ENCODE assay signal across 8 cellular contexts in the genomic region with DNA sequence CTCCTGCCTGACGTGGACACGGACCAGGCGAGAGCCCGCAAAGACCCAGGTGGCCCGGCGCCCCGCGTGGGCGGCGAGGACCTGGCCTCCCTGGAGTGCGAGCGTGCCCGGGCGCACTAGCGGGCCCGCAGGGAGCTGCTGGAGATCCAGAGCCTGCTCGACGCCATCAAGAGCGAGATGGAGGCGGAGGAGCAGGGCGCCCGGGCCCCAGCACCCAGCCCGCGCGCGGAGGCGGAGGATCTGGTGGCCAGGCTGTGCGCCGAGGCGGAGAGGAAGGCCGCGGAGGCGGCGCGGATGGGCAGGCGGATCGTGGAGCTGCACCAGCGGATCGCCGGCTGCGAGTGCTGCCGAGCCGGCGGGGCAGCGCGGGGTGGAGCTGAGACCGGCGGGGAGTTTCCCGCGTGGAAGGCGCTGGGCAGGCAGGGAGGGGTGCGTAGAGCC. TPM values are rescaled to one million over a fixed set of nuclear protein-coding genes. Genes with fewer than 3 reads are reported as not detected.
DNase-seq lines count a peak whose midpoint lies in the region; ATAC-seq and TF ChIP-seq lines count a peak whose summit lies in the region.

No MANE protein-coding gene starts in this region.

- 0 to 2% methylated on average over 9 to 16 of the region's 52 CpGs for WGBS in esophagus squamous epithelium, 2 donors

- H3K4me1 ChIP-seq in ES-I3 (ENCODE audit: insufficient read depth, low read length): 0 out of 2 replicates have a peak, but pooled peaks cover 6% of the 10 kb centered on the region
- H3K4me1 ChIP-seq in esophagus squamous epithelium: peaks cover 0 to 24% (median 10%) of the 10 kb centered on the region in 3 donors
- H3K4me1 ChIP-seq in uterus: peaks cover 0 to 6% of the 10 kb centered on the region in 2 donors

- intact Hi-C loops in esophagus squamous epithelium (cut with DNase I): no loop called here
- intact Hi-C loops in uterus (cut with DNase I; ENCODE audit: low total_unique reads): no loop called here

- no peaks in the 10 kb centered on the region; the same call in 1 of the 2 replicates for H3K36me3 ChIP-seq in ES-I3 (ENCODE audit: insufficient read depth, low read length)
- H3K36me3 ChIP-seq in esophagus squamous epithelium: no peaks in the 10 kb centered on the region
- H3K36me3 ChIP-seq in uterus: no peaks in the 10 kb centered on the region

- TF ChIP-seq CTCF in esophagus squamous epithelium (IDR thresholded peaks at IDR 0.05) (no peak), omental fat pad (IDR thresholded peaks at IDR 0.05) (no peak), uterus (IDR thresholded peaks at IDR 0.05) (peak in 1 of 4 experiments; percentile 9)

- no peaks in the 10 kb centered on the region for H3K9me3 ChIP-seq in ES-I3 (ENCODE audit: control insufficient read depth, insufficient read depth, low read length)
- no peaks in the 10 kb centered on the region for H3K9me3 ChIP-seq in esophagus squamous epithelium
- no peaks in the 10 kb centered on the region for H3K9me3 ChIP-seq in uterus

- H3K27me3 ChIP-seq in esophagus squamous epithelium (peaks cover 0 to 9% (median 0%) of the 10 kb centered on the region in 4 donors), uterus (no peaks in the 10 kb centered on the region)

- TF ChIP-seq POLR2A in esophagus squamous epithelium (IDR thresholded peaks at IDR 0.05): no peak
- TF ChIP-seq POLR2A in uterus (IDR thresholded peaks at IDR 0.05): no peak

- peak; percentile 23 for DNase-seq in activated T-cell treated with anti-CD3 and anti-CD28 coated beads for 24 hours (ENCODE audit: low read depth)
- no peak for DNase-seq in esophagus squamous epithelium (lab: John Stamatoyannopoulos, UW)
- DNase-seq in omental fat pad (ENCODE audit: low spot score): no peak
- peak in 1 of 2 donors; percentile 53 for DNase-seq in uterus
- DNase-seq in superior temporal gyrus (ENCODE audit: extremely low spot score): no peak
- DNase-seq in GM19240 (ENCODE audit: insufficient read length, low spot score): no peak
- no peak for DNase-seq in HUDEP-2 (lab: John Stamatoyannopoulos, UW; ENCODE audit: unreplicated experiment in 76 of 76)

- peak; percentile 71 for ATAC-seq in omental fat pad (ENCODE audit: low FRiP score)

- H3K27ac ChIP-seq in esophagus squamous epithelium: peak overlapping the region; percentile 40 to 79 (median 71)
- H3K27ac ChIP-seq in uterus: peak overlapping the region; percentile 84

- H3K4me3 ChIP-seq in esophagus squamous epithelium (peak overlapping the region; percentile 27 to 65 (median 40)), uterus (peak overlapping the region; percentile 29 to 35)

- H3K9ac ChIP-seq in ES-I3 (ENCODE audit: low read depth, low read length): peak overlapping the region; percentile 44; the same call in 1 of the 2 replicates

RNA-seq across cellular contexts. Expression of gene MRFAP1, which starts 18.2 kb away (rescaled TPM):
- total RNA-seq in esophagus squamous epithelium (100 to 1,000 TPM; 147 to 234 (median 186) TPM), omental fat pad (100 to 1,000 TPM; 125 to 149 (median 140) TPM), uterus (100 to 1,000 TPM in 3 of 4 donors, 10 to 100 TPM in 1; 29.2 to 263 (median 174) TPM)

RNA-seq across cellular contexts. Expression of gene S100P, which starts 35.0 kb away (rescaled TPM):
- total RNA-seq in esophagus squamous epithelium: 10 to 100 TPM; 15.8 to 65.8 (median 51.8) TPM
- 10 to 100 TPM in 1 of 4 donors, 1 to 10 TPM in 1, under 1 TPM in 1, not detected in 1; 0.60 to 10.9 (median 1.1) TPM for total RNA-seq in omental fat pad
- total RNA-seq in uterus: 1 to 10 TPM in 1 of 4 donors, under 1 TPM in 1, not detected in 2; 0.26 to 1.3 TPM

RNA-seq across cellular contexts. Expression of gene MRFAP1L1, which starts 51.0 kb away (rescaled TPM):
- total RNA-seq in esophagus squamous epithelium (10 to 100 TPM; 29.5 to 63.5 (median 48.2) TPM), omental fat pad (10 to 100 TPM; 42.7 to 56.3 (median 45.9) TPM), uterus (10 to 100 TPM; 56.9 to 99.9 (median 71.7) TPM)

RNA-seq across cellular contexts. Expression of gene BLOC1S4, which starts 57.3 kb away (rescaled TPM):
- total RNA-seq in esophagus squamous epithelium: 10 to 100 TPM; 12.4 to 19.6 (median 14.3) TPM
- 10 to 100 TPM; 12.3 to 23.3 (median 13.9) TPM for total RNA-seq in omental fat pad
- 10 to 100 TPM in 2 of 4 donors, 1 to 10 TPM in 2; 8.5 to 26.6 (median 11.7) TPM for total RNA-seq in uterus
